Comparison of ENCODE assay signal across 1 cellular context in the genomic region with DNA sequence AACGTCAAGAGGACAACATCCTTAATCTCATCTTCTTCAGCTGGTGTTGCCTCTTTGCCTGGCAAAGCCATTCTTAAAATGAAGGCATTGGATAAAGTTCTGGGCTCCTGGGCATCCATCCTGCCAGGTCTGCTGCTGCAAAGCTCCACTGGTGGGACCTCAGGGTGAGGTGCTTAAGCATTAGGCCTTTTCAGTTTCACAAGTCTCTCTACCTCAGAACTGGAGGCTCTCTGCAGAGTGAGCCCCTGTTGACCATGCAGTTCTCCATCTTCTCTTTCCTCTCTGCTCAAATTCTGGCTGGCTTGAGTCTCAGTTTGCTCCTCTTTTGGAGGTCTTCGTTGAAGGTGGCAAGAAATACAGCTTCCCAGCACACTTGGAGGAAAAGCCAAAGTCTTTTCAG.
TF ChIP-seq lines count a peak whose summit lies in the region.

No MANE protein-coding gene starts in this region.

TF ChIP-seq in GM23338, 12 proteins besides CTCF, POLR2A, EP300 and RAD21 (continued from another document):
- TF ChIP-seq, protein P1, sequence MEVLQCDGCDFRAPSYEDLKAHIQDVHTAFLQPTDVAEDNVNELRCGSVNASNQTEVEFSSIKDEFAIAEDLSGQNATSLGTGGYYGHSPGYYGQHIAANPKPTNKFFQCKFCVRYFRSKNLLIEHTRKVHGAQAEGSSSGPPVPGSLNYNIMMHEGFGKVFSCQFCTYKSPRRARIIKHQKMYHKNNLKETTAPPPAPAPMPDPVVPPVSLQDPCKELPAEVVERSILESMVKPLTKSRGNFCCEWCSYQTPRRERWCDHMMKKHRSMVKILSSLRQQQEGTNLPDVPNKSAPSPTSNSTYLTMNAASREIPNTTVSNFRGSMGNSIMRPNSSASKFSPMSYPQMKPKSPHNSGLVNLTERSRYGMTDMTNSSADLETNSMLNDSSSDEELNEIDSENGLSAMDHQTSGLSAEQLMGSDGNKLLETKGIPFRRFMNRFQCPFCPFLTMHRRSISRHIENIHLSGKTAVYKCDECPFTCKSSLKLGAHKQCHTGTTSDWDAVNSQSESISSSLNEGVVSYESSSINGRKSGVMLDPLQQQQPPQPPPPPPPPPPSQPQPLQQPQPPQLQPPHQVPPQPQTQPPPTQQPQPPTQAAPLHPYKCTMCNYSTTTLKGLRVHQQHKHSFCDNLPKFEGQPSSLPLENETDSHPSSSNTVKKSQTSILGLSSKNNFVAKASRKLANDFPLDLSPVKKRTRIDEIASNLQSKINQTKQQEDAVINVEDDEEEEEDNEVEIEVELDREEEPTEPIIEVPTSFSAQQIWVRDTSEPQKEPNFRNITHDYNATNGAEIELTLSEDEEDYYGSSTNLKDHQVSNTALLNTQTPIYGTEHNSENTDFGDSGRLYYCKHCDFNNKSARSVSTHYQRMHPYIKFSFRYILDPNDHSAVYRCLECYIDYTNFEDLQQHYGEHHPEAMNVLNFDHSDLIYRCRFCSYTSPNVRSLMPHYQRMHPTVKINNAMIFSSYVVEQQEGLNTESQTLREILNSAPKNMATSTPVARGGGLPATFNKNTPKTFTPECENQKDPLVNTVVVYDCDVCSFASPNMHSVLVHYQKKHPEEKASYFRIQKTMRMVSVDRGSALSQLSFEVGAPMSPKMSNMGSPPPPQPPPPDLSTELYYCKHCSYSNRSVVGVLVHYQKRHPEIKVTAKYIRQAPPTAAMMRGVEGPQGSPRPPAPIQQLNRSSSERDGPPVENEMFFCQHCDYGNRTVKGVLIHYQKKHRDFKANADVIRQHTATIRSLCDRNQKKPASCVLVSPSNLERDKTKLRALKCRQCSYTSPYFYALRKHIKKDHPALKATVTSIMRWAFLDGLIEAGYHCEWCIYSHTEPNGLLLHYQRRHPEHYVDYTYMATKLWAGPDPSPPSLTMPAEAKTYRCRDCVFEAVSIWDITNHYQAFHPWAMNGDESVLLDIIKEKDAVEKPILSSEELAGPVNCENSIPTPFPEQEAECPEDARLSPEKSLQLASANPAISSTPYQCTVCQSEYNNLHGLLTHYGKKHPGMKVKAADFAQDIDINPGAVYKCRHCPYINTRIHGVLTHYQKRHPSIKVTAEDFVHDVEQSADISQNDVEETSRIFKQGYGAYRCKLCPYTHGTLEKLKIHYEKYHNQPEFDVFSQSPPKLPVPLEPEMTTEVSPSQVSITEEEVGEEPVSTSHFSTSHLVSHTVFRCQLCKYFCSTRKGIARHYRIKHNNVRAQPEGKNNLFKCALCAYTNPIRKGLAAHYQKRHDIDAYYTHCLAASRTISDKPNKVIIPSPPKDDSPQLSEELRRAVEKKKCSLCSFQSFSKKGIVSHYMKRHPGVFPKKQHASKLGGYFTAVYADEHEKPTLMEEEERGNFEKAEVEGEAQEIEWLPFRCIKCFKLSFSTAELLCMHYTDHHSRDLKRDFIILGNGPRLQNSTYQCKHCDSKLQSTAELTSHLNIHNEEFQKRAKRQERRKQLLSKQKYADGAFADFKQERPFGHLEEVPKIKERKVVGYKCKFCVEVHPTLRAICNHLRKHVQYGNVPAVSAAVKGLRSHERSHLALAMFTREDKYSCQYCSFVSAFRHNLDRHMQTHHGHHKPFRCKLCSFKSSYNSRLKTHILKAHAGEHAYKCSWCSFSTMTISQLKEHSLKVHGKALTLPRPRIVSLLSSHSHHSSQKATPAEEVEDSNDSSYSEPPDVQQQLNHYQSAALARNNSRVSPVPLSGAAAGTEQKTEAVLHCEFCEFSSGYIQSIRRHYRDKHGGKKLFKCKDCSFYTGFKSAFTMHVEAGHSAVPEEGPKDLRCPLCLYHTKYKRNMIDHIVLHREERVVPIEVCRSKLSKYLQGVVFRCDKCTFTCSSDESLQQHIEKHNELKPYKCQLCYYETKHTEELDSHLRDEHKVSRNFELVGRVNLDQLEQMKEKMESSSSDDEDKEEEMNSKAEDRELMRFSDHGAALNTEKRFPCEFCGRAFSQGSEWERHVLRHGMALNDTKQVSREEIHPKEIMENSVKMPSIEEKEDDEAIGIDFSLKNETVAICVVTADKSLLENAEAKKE (CRISPR knock-in tag; IDR thresholded peaks at IDR 0.05) = no peak
- no peak for TF ChIP-seq STAT1 (IDR thresholded peaks at IDR 0.05; ENCODE audit: unreplicated experiment)
- no peak for TF ChIP-seq NANOG (IDR thresholded peaks at IDR 0.05; ENCODE audit: borderline replicate concordance)
- TF ChIP-seq ZNF114 (CRISPR knock-in tag; IDR thresholded peaks at IDR 0.05) = no peak
- no peak for TF ChIP-seq CREB1 (CRISPR knock-in tag; IDR thresholded peaks at IDR 0.05; ENCODE audit: low read depth)
